ENCODE assay signal across 12 cellular contexts in the genomic region with DNA sequence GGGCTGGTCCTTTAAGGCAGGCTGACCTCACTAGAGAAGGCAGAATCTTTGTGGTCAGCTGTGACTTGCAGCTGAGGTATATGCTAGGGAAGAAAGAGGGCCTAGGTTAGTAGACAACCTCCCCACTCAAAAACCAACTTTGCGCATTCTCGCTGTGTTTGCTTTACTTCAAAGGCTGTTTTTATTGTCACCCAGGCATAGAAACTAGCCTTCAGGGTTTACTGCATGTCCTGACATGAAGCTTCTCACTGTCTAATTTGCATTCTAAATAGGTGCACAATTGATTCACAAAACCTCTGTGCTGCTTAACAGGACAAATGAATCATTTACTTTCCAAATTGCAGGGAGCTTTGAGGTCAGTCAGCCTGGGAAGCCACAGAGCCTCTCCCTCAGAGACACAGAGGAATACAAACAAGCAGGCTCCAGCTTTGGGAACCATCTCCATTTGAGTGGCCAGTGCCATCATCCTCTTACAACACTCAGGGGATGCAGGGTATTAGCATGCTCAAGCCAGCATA.
DNase-seq lines count a peak whose midpoint lies in the region; ATAC-seq and TF ChIP-seq lines count a peak whose summit lies in the region.
"Had no signal": no experiment of that assay in that cellular context is flagged by ENCODE, and none has a peak within 500 bp of the region (broad histone marks: within the 10 kb centered on the region; RNA-seq: fewer than 3 reads in every experiment).

No MANE protein-coding gene starts in this region.

- no peaks in the 10 kb centered on the region for H3K4me1 ChIP-seq in foreskin keratinocyte

- DNase-seq in ELF-1 (ENCODE audit: low read depth, low spot score) (peak; percentile 28), foreskin keratinocyte (peak; percentile 12 to 27), SK-N-DZ (ENCODE audit: low spot score) (no peak), HuH-7 (ENCODE audit: low spot score) (no peak), left colon (no peak)
- no peak for DNase-seq in activated CD4-positive, alpha-beta T cell treated with anti-CD3 and anti-CD28 coated beads, Interleukin-2, amount 50 U/mL, for 48 hours
- DNase-seq: activated CD4-positive, alpha-beta T cell treated with anti-CD3 and anti-CD28 coated beads for 36 hours; COR-L47; HFFc6; NCI-H226 had no signal

- no peak for TF ChIP-seq CTCF in foreskin keratinocyte (conservative IDR thresholded peaks at IDR 0.05)

- H3K27me3 ChIP-seq in foreskin keratinocyte = no peaks in the 10 kb centered on the region

- no peak overlapping the region for H3K27ac ChIP-seq in foreskin keratinocyte

- peak; percentile 42 for ATAC-seq in GM21367 (IDR thresholded peaks at IDR 0.05; ENCODE audit: unreplicated experiment)
- ATAC-seq in HG03460 (IDR thresholded peaks at IDR 0.05; ENCODE audit: unreplicated experiment) = peak; percentile 48
- ATAC-seq in foreskin keratinocyte = peak; percentile 15
- ATAC-seq in left colon = no peak
- ATAC-seq: activated CD4-positive, alpha-beta T cell treated with anti-CD3 and anti-CD28 coated beads for 36 hours had no signal

- intact Hi-C loops in left colon (cut with DNase I, micrococcal nuclease) = no loop called here

Comparison
In these comparisons a context has a peak if more than half of its experiments do, and no peak if none do; other contexts are left out.
1. DNase-seq: peak in ELF-1 (single experiment) and foreskin keratinocyte (2 of 2); none in SK-N-DZ (single experiment), HuH-7 (single experiment), left colon (0 of 2) and activated CD4-positive, alpha-beta T cell treated with anti-CD3 and anti-CD28 coated beads, Interleukin-2, amount 50 U/mL, for 48 hours (0 of 2).